35 cellular contexts compared by ENCODE assay signal in genomic region chr10:25954851-25955250, GRCh38. TPM values are rescaled to one million over a fixed set of nuclear protein-coding genes. Genes with fewer than 3 reads are reported as not detected.
"Had no signal": no experiment of that assay in that cellular context is flagged by ENCODE, and none has a peak within 500 bp of the region (broad histone marks: within the 10 kb centered on the region; RNA-seq: fewer than 3 reads in every experiment).

No MANE protein-coding gene starts in this region.

- H3K4me1 Mint-ChIP-seq: activated CD4-positive, alpha-beta memory T cell treated with anti-CD3 and anti-CD28 coated beads, Interleukin-2, amount 10 ng/mL, durations not matched to agents 7 days and 5 days; activated CD4-positive, alpha-beta T cell treated with anti-CD3 and anti-CD28 coated beads, Interleukin-2, amount 10 ng/mL, durations not matched to agents 7 days and 5 days; activated T-helper 17 cell treated with anti-CD3 and anti-CD28 coated beads, Interleukin-2, amount 50 U/mL, for 72 hours; T-helper 17 cell had no signal

- H3K27ac ChIP-seq: brain microvascular endothelial cell, esophagus muscularis mucosa, foreskin keratinocyte, gastrocnemius medialis, heart left ventricle had no signal

- DNase-seq: activated CD4-positive, alpha-beta memory T cell treated with anti-CD3 and anti-CD28 coated beads, Interleukin-2, amount 10 ng/mL, durations not matched to agents 7 days and 5 days; activated CD4-positive, alpha-beta T cell treated with anti-CD3 and anti-CD28 coated beads for 4 hours; activated CD4-positive, alpha-beta T cell treated with anti-CD3 and anti-CD28 coated beads, Interleukin-2, amount 10 ng/mL, durations not matched to agents 7 days and 5 days; activated CD4-positive, alpha-beta T cell treated with anti-CD3 and anti-CD28 coated beads, Interleukin-2, amount 50 U/mL, for 4 hours; activated CD4-positive, CD25-positive, alpha-beta regulatory T cell; activated CD4-positive, CD25-positive, alpha-beta regulatory T cell treated with anti-CD3 and anti-CD28 coated beads, Interleukin-2, amount 50 U/mL, for 72 hours; activated CD8-positive, alpha-beta memory T cell treated with anti-CD3 and anti-CD28 coated beads, Interleukin-2, amount 50 U/mL, for 48 hours; activated effector memory CD4-positive, alpha-beta T cell treated with Interleukin-2 at 50 U/mL for 16 hours; activated gamma-delta T cell treated with Interleukin-2 at 50 U/mL for 16 hours; activated naive CD4-positive, alpha-beta T cell treated with anti-CD3 and anti-CD28 coated beads, Interleukin-2, amount 50 U/mL, for 16 hours; activated naive CD4-positive, alpha-beta T cell treated with Interleukin-2 at 50 U/mL for 16 hours; activated T-cell treated with anti-CD3 and anti-CD28 coated beads for 4 hours; activated T-cell treated with anti-CD3 and anti-CD28 coated beads, Interleukin-2, amount 50 U/mL, for 24 hours; activated T-cell treated with anti-CD3 and anti-CD28 coated beads, Interleukin-2, amount 50 U/mL, for 72 hours; amniotic stem cell; anterior cingulate cortex; brain microvascular endothelial cell; cortex of kidney; dermis blood vessel endothelial cell; effector CD4-positive, alpha-beta T cell; effector memory CD8-positive, alpha-beta T cell; erythroblast; foreskin keratinocyte; gastrocnemius medialis; glutamatergic neuron; heart left ventricle; T-helper 17 cell had no signal

- H3K27me3 Mint-ChIP-seq: activated CD4-positive, alpha-beta memory T cell treated with anti-CD3 and anti-CD28 coated beads, Interleukin-2, amount 10 ng/mL, durations not matched to agents 7 days and 5 days; activated CD4-positive, alpha-beta T cell treated with anti-CD3 and anti-CD28 coated beads, Interleukin-2, amount 10 ng/mL, durations not matched to agents 7 days and 5 days; activated T-cell treated with anti-CD3 and anti-CD28 coated beads, Interleukin-2, amount 50 U/mL, for 24 hours; effector memory CD8-positive, alpha-beta T cell; T-helper 17 cell had no signal

- H3K36me3 Mint-ChIP-seq: activated naive CD8-positive, alpha-beta T cell had no signal

- H3K4me3 ChIP-seq: esophagus muscularis mucosa, gastrocnemius medialis, heart left ventricle had no signal

- ATAC-seq: activated T-cell treated with anti-CD3 and anti-CD28 coated beads, Interleukin-2, amount 50 U/mL, for 72 hours; activated T-helper 17 cell treated with anti-CD3 and anti-CD28 coated beads, Interleukin-2, amount 50 U/mL, for 72 hours; effector memory CD8-positive, alpha-beta T cell; foreskin keratinocyte; gastrocnemius medialis; heart left ventricle; T-helper 17 cell had no signal

- FAIRE-seq: astrocyte, bronchial epithelial cell had no signal

- H3K27ac Mint-ChIP-seq: activated CD4-positive, alpha-beta memory T cell treated with anti-CD3 and anti-CD28 coated beads, Interleukin-2, amount 10 ng/mL, durations not matched to agents 7 days and 5 days; activated CD4-positive, alpha-beta T cell treated with anti-CD3 and anti-CD28 coated beads, Interleukin-2, amount 10 ng/mL, durations not matched to agents 7 days and 5 days; activated naive CD8-positive, alpha-beta T cell; activated T-cell treated with anti-CD3 and anti-CD28 coated beads, Interleukin-2, amount 50 U/mL, for 24 hours; activated T-cell treated with anti-CD3 and anti-CD28 coated beads, Interleukin-2, amount 50 U/mL, for 72 hours; activated T-helper 17 cell treated with anti-CD3 and anti-CD28 coated beads, Interleukin-2, amount 50 U/mL, for 72 hours; effector memory CD8-positive, alpha-beta T cell; T-helper 17 cell; T-helper 2 cell treated with Interferon-gamma antibody and Interleukin-4, amounts not matched to agents 5 μg/mL and 100 μg/mL, for 36 hours had no signal

- H3K9me3 ChIP-seq: gastrocnemius medialis had no signal

- H3K4me1 ChIP-seq: esophagus muscularis mucosa, foreskin keratinocyte, gastrocnemius medialis, heart left ventricle had no signal

- H3K36me3 ChIP-seq: brain microvascular endothelial cell, esophagus muscularis mucosa, gastrocnemius medialis, heart left ventricle had no signal

- H3K27me3 ChIP-seq: brain microvascular endothelial cell, esophagus muscularis mucosa, foreskin keratinocyte, gastrocnemius medialis, heart left ventricle had no signal

- H3K4me3 Mint-ChIP-seq: activated CD4-positive, alpha-beta memory T cell treated with anti-CD3 and anti-CD28 coated beads, Interleukin-2, amount 10 ng/mL, durations not matched to agents 7 days and 5 days; activated CD4-positive, alpha-beta T cell treated with anti-CD3 and anti-CD28 coated beads, Interleukin-2, amount 10 ng/mL, durations not matched to agents 7 days and 5 days; activated naive CD8-positive, alpha-beta T cell; activated T-cell treated with anti-CD3 and anti-CD28 coated beads, Interleukin-2, amount 50 U/mL, for 24 hours; activated T-cell treated with anti-CD3 and anti-CD28 coated beads, Interleukin-2, amount 50 U/mL, for 72 hours; activated T-helper 17 cell treated with anti-CD3 and anti-CD28 coated beads, Interleukin-2, amount 50 U/mL, for 72 hours; effector memory CD8-positive, alpha-beta T cell; T-helper 17 cell; T-helper 2 cell treated with Interferon-gamma antibody and Interleukin-4, amounts not matched to agents 5 μg/mL and 100 μg/mL, for 36 hours had no signal

- H3K9me3 Mint-ChIP-seq: activated CD4-positive, alpha-beta memory T cell treated with anti-CD3 and anti-CD28 coated beads, Interleukin-2, amount 10 ng/mL, durations not matched to agents 7 days and 5 days; activated CD4-positive, alpha-beta T cell treated with anti-CD3 and anti-CD28 coated beads, Interleukin-2, amount 10 ng/mL, durations not matched to agents 7 days and 5 days; T-helper 2 cell treated with Interferon-gamma antibody and Interleukin-4, amounts not matched to agents 5 μg/mL and 100 μg/mL, for 36 hours had no signal

RNA-seq across cellular contexts. Expression of gene MYO3A, which starts 20.8 kb away (rescaled TPM):
- total RNA-seq: activated CD4-positive, alpha-beta memory T cell treated with anti-CD3 and anti-CD28 coated beads, Interleukin-2, amount 10 ng/mL, durations not matched to agents 7 days and 5 days; activated CD4-positive, alpha-beta T cell treated with anti-CD3 and anti-CD28 coated beads, Interleukin-2, amount 10 ng/mL, durations not matched to agents 7 days and 5 days; activated T-cell treated with anti-CD3 and anti-CD28 coated beads, Interleukin-2, amount 50 U/mL, for 72 hours; activated T-helper 17 cell treated with anti-CD3 and anti-CD28 coated beads, Interleukin-2, amount 50 U/mL, for 72 hours; bronchial epithelial cell; cardiac septum; chondrocyte; dermis blood vessel endothelial cell; foreskin keratinocyte; T-helper 17 cell had no signal
